ENCODE assay signal across 8 cellular contexts in the genomic region with DNA sequence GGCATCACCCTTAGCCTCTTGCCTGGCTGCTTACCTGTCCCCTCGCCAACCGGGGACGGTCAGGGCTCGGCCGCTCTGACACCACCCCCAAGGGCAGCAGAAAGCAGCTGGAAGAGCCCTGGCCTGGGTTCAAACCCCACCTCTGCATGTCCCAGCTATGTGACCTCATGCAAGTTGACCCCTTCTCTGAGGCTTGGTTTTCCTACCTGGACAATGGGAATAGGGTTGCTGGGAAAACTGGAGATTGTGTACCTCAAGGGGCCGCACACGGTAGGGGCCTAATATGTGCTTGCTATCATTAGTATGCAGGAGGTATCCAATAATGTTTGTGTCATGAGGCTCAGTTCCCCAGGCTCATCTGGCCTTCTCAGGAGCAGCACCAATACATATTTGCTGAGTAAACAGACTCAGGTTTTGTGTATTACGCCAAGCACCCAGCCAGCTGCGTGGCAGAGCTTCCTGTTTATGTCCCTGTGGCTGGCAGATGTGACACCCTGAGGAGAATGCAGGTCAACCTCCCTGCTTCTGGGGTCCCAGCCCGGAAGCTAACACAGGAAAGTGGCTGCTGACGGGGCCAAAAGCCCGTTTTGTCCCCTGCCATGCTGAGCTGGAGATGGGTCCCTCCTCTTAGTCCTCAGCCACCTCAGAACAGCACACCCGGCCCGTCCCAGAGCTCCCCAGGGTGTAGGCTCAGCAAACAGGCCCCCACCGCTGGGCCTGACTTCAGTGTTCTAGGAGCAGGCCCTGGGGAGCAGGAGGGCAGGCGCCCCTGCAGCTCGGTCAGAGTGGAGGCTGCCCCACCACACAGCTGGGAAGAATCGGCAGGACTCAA. TPM values are rescaled to one million over a fixed set of nuclear protein-coding genes. Genes with fewer than 3 reads are reported as not detected.
DNase-seq lines count a peak whose midpoint lies in the region; ATAC-seq and TF ChIP-seq lines count a peak whose summit lies in the region.

No MANE protein-coding gene starts in this region.

- H3K4me1 ChIP-seq in Panc1 (ENCODE audit: control insufficient read depth, insufficient read depth, low read length): peaks cover 21% of the 10 kb centered on the region
- H3K4me1 ChIP-seq in naive thymus-derived CD4-positive, alpha-beta T cell (ENCODE audit: control insufficient read depth in 2 of 2, insufficient read depth in 2 of 2, low read length in 2 of 2): peaks cover 20 to 50% of the 10 kb centered on the region in 2 donors

- no peaks in the 10 kb centered on the region for H3K27me3 Mint-ChIP-seq in activated naive CD8-positive, alpha-beta T cell
- H3K27me3 Mint-ChIP-seq in naive thymus-derived CD4-positive, alpha-beta T cell: no peaks in the 10 kb centered on the region
- H3K27me3 Mint-ChIP-seq in activated T-helper 2 cell treated with anti-CD3 and anti-CD28 coated beads, Interferon-gamma antibody, Interleukin-2, Interleukin-4, amounts not matched to agents 10 μg/mL and 5 μg/mL and 100 μg/mL, durations not matched to agents 14 hours and 24 hours and 36 hours (ENCODE audit: low read depth): no peaks in the 10 kb centered on the region

- H3K4me3 ChIP-seq in GM12865 (ENCODE audit: low read depth, low read length) (no peak overlapping the region), Panc1 (ENCODE audit: low read depth in 2 of 2, low read length in 2 of 2) (no peak overlapping the region)
- H3K4me3 ChIP-seq in naive thymus-derived CD4-positive, alpha-beta T cell (ENCODE audit: low read length): peak overlapping the region; percentile 15

- peaks cover 3% of the 10 kb centered on the region; the same call in 1 of the 2 replicates for H3K36me3 ChIP-seq in Panc1 (ENCODE audit: control insufficient read depth, insufficient read depth, low read length)
- no peaks in the 10 kb centered on the region for H3K36me3 ChIP-seq in naive thymus-derived CD4-positive, alpha-beta T cell (ENCODE audit: control insufficient read depth in 2 of 3, insufficient read depth in 3 of 3, low read length in 3 of 3)

- H3K27me3 ChIP-seq in Panc1 (ENCODE audit: control insufficient read depth, insufficient read depth, low read length): no peaks in the 10 kb centered on the region
- H3K27me3 ChIP-seq in naive thymus-derived CD4-positive, alpha-beta T cell (ENCODE audit: control insufficient read depth in 2 of 2, insufficient read depth in 2 of 2, low read length in 2 of 2): no peaks in the 10 kb centered on the region

- peak overlapping the region; percentile 82 for H3K27ac Mint-ChIP-seq in activated naive CD8-positive, alpha-beta T cell
- H3K27ac Mint-ChIP-seq in naive thymus-derived CD4-positive, alpha-beta T cell: peak overlapping the region; percentile 67 to 96 (median 89)
- H3K27ac Mint-ChIP-seq in activated T-helper 2 cell treated with anti-CD3 and anti-CD28 coated beads, Interferon-gamma antibody, Interleukin-2, Interleukin-4, amounts not matched to agents 10 μg/mL and 5 μg/mL and 100 μg/mL, durations not matched to agents 14 hours and 24 hours and 36 hours: no peak overlapping the region

- peaks cover 16% of the 10 kb centered on the region for H3K4me1 Mint-ChIP-seq in activated naive CD8-positive, alpha-beta T cell (ENCODE audit: low read depth)
- H3K4me1 Mint-ChIP-seq in naive thymus-derived CD4-positive, alpha-beta T cell: peaks cover 4 to 29% (median 20%) of the 10 kb centered on the region in 7 donors
- no peaks in the 10 kb centered on the region for H3K4me1 Mint-ChIP-seq in activated T-helper 2 cell treated with anti-CD3 and anti-CD28 coated beads, Interferon-gamma antibody, Interleukin-2, Interleukin-4, amounts not matched to agents 10 μg/mL and 5 μg/mL and 100 μg/mL, durations not matched to agents 14 hours and 24 hours and 36 hours (ENCODE audit: low read depth)

- ATAC-seq in HG03139 (IDR thresholded peaks at IDR 0.05; ENCODE audit: unreplicated experiment) (peak; percentile 47), Panc1 (no peak), GM21825 (IDR thresholded peaks at IDR 0.05; ENCODE audit: unreplicated experiment) (no peak)
- ATAC-seq in naive thymus-derived CD4-positive, alpha-beta T cell: peak; percentile 84

- no peaks in the 10 kb centered on the region for H3K9me3 ChIP-seq in Panc1 (ENCODE audit: control insufficient read depth, insufficient read depth, low read depth, low read length)
- no peaks in the 10 kb centered on the region for H3K9me3 ChIP-seq in naive thymus-derived CD4-positive, alpha-beta T cell (ENCODE audit: control insufficient read depth in 2 of 3, low read length in 3 of 3)

- TF ChIP-seq CTCF in GM12865 (IDR thresholded peaks at IDR 0.05; ENCODE audit: insufficient read depth, low read depth, low read length, missing control alignments) (no peak), Panc1 (IDR thresholded peaks at IDR 0.05) (no peak)

- POLR2A ChIA-PET in Panc1 (lab: Charles Lee): interaction anchor here (0.6 kb wide), 2 partner anchors 14 to 45 kb away, joined by 4 read pairs; no protein-coding TSS in a partner anchor
- POLR2A ChIA-PET in naive thymus-derived CD4-positive, alpha-beta T cell (lab: Charles Lee): interaction anchor here (1.4 to 2.6 kb wide), 4 partner anchors 17 to 261 kb away, joined by 4 to 12 read pairs (median 8); a partner anchor contains a TSS

- CTCF ChIA-PET in Panc1 (lab: Charles Lee): interaction anchor here (0.6 to 1.1 kb wide), 2 partner anchors 87 to 655 kb away, joined by 4 to 5 read pairs; no protein-coding TSS in a partner anchor
- CTCF ChIA-PET in naive thymus-derived CD4-positive, alpha-beta T cell (lab: Charles Lee): interaction anchor here (0.6 to 1.1 kb wide), 2 partner anchors 17 to 308 kb away, joined by 3 read pairs; no protein-coding TSS in a partner anchor

- no peaks in the 10 kb centered on the region for H3K36me3 Mint-ChIP-seq in activated naive CD8-positive, alpha-beta T cell
- no peaks in the 10 kb centered on the region for H3K36me3 Mint-ChIP-seq in naive thymus-derived CD4-positive, alpha-beta T cell
- no peaks in the 10 kb centered on the region for H3K36me3 Mint-ChIP-seq in activated T-helper 2 cell treated with anti-CD3 and anti-CD28 coated beads, Interferon-gamma antibody, Interleukin-2, Interleukin-4, amounts not matched to agents 10 μg/mL and 5 μg/mL and 100 μg/mL, durations not matched to agents 14 hours and 24 hours and 36 hours (ENCODE audit: low read depth)

- H3K27ac ChIP-seq in Panc1 (ENCODE audit: low read length): peak overlapping the region; percentile 39
- peak overlapping the region; percentile 14 for H3K27ac ChIP-seq in naive thymus-derived CD4-positive, alpha-beta T cell (ENCODE audit: low read depth, low read length)

- H3K4me3 Mint-ChIP-seq in activated naive CD8-positive, alpha-beta T cell: peak overlapping the region; percentile 27
- H3K4me3 Mint-ChIP-seq in naive thymus-derived CD4-positive, alpha-beta T cell: peak overlapping the region; percentile 16 to 65 (median 48)
- H3K4me3 Mint-ChIP-seq in activated T-helper 2 cell treated with anti-CD3 and anti-CD28 coated beads, Interferon-gamma antibody, Interleukin-2, Interleukin-4, amounts not matched to agents 10 μg/mL and 5 μg/mL and 100 μg/mL, durations not matched to agents 14 hours and 24 hours and 36 hours (ENCODE audit: low read depth): no peak overlapping the region

- no TSS peak for BruUV-seq in Panc1 (replicated peaks; lab: Mats Ljungman, UMichigan)

- in situ Hi-C loops in Panc1 (cut with HindIII; ENCODE audit: low pct_unique_long_range_greater_than_20kb, low sequenced_read_pairs): no loop called here

- H3K9me3 Mint-ChIP-seq in activated naive CD8-positive, alpha-beta T cell (ENCODE audit: low read depth): no peaks in the 10 kb centered on the region
- no peaks in the 10 kb centered on the region for H3K9me3 Mint-ChIP-seq in naive thymus-derived CD4-positive, alpha-beta T cell
- no peaks in the 10 kb centered on the region for H3K9me3 Mint-ChIP-seq in activated T-helper 2 cell treated with anti-CD3 and anti-CD28 coated beads, Interferon-gamma antibody, Interleukin-2, Interleukin-4, amounts not matched to agents 10 μg/mL and 5 μg/mL and 100 μg/mL, durations not matched to agents 14 hours and 24 hours and 36 hours

- intact Hi-C loops in Panc1 (cut with micrococcal nuclease; ENCODE audit: unreplicated experiment): no loop called here
- intact Hi-C loops in naive thymus-derived CD4-positive, alpha-beta T cell (cut with micrococcal nuclease): loop anchor here in 1 of 2 donors (2.0 to 5.0 kb wide), 2 partner anchors 18 to 51 kb away; no protein-coding TSS in a partner anchor
- intact Hi-C loops in activated T-helper 2 cell treated with anti-CD3 and anti-CD28 coated beads, Interferon-gamma antibody, Interleukin-2, Interleukin-4, amounts not matched to agents 10 μg/mL and 5 μg/mL and 100 μg/mL, durations not matched to agents 14 hours and 24 hours and 36 hours (cut with micrococcal nuclease): no loop called here

- DNase-seq in GM12865 (ENCODE audit: low read depth) (peak; percentile 85), Panc1 (ENCODE audit: low read depth, low spot score) (no peak), SKM-1 treated with dmso at 0.1 percent for 144 hours (lab: John Stamatoyannopoulos, UW; ENCODE audit: unreplicated experiment) (no peak)
- peak in 8 of 9 donors; percentile 27 to 81 (median 70) for DNase-seq in naive thymus-derived CD4-positive, alpha-beta T cell
- no peak for DNase-seq in activated T-helper 2 cell treated with anti-CD3 and anti-CD28 coated beads, Interferon-gamma antibody, Interleukin-2, Interleukin-4, amounts not matched to agents 10 μg/mL and 5 μg/mL and 100 μg/mL, durations not matched to agents 14 hours and 24 hours and 36 hours (ENCODE audit: low spot score)

RNA-seq across cellular contexts. Expression of a gene that starts 29.7 kb away (rescaled TPM):
- 248 TPM for total RNA-seq in Panc1 (2021; ENCODE audit: unreplicated experiment)
- 456 TPM for polyA plus RNA-seq in Panc1 (2012; ENCODE audit: insufficient read length)
- total RNA-seq in naive thymus-derived CD4-positive, alpha-beta T cell: 10 to 100 TPM in 2 of 5 experiments, 1 to 10 TPM in 3; 1.9 to 82.5 (median 7.5) TPM
- under 1 TPM in 1 of 2 donors, not detected in 1; 0.38 TPM for polyA plus RNA-seq in naive thymus-derived CD4-positive, alpha-beta T cell
- total RNA-seq in activated T-helper 2 cell treated with anti-CD3 and anti-CD28 coated beads, Interferon-gamma antibody, Interleukin-2, Interleukin-4, amounts not matched to agents 10 μg/mL and 5 μg/mL and 100 μg/mL, durations not matched to agents 14 hours and 24 hours and 36 hours: 1.3 and 2.7 TPM in 2 replicates

RNA-seq across cellular contexts. Expression of a gene that starts 33.8 kb away (rescaled TPM):
- total RNA-seq in Panc1 (2021; ENCODE audit: unreplicated experiment): not detected
- polyA plus RNA-seq in Panc1 (2012; ENCODE audit: insufficient read length): not detected
- total RNA-seq in naive thymus-derived CD4-positive, alpha-beta T cell: not detected
- not detected for polyA plus RNA-seq in naive thymus-derived CD4-positive, alpha-beta T cell
- total RNA-seq in activated T-helper 2 cell treated with anti-CD3 and anti-CD28 coated beads, Interferon-gamma antibody, Interleukin-2, Interleukin-4, amounts not matched to agents 10 μg/mL and 5 μg/mL and 100 μg/mL, durations not matched to agents 14 hours and 24 hours and 36 hours: not detected in 2 replicates

RNA-seq across cellular contexts. Expression of a gene that starts 48.3 kb away (rescaled TPM):
- total RNA-seq in Panc1 (2021; ENCODE audit: unreplicated experiment): not detected
- not detected for polyA plus RNA-seq in Panc1 (2012; ENCODE audit: insufficient read length)
- not detected for total RNA-seq in naive thymus-derived CD4-positive, alpha-beta T cell
- not detected for polyA plus RNA-seq in naive thymus-derived CD4-positive, alpha-beta T cell
- total RNA-seq in activated T-helper 2 cell treated with anti-CD3 and anti-CD28 coated beads, Interferon-gamma antibody, Interleukin-2, Interleukin-4, amounts not matched to agents 10 μg/mL and 5 μg/mL and 100 μg/mL, durations not matched to agents 14 hours and 24 hours and 36 hours: not detected in 2 replicates

Comparison
In these comparisons a context has a peak if more than half of its experiments do, and no peak if none do; other contexts are left out.
1. DNase-seq: peak in GM12865 (single experiment) and naive thymus-derived CD4-positive, alpha-beta T cell (8 of 9); none in Panc1 (single experiment), activated T-helper 2 cell treated with anti-CD3 and anti-CD28 coated beads, Interferon-gamma antibody, Interleukin-2, Interleukin-4, amounts not matched to agents 10 μg/mL and 5 μg/mL and 100 μg/mL, durations not matched to agents 14 hours and 24 hours and 36 hours (single experiment) and SKM-1 treated with dmso at 0.1 percent for 144 hours (single experiment).
2. ATAC-seq: peak in HG03139 (single experiment) and naive thymus-derived CD4-positive, alpha-beta T cell (single experiment); none in Panc1 (single experiment) and GM21825 (single experiment).